Comparison of ENCODE assay signal across 10 cellular contexts in genomic region chr6:16591681-16592549, GRCh38.
DNase-seq lines count a peak whose midpoint lies in the region; ATAC-seq, FAIRE-seq and TF ChIP-seq lines count a peak whose summit lies in the region.
"Had no signal": no experiment of that assay in that cellular context is flagged by ENCODE, and none has a peak within 500 bp of the region (broad histone marks: within the 10 kb centered on the region; RNA-seq: fewer than 3 reads in every experiment).

No MANE protein-coding gene starts in this region.

- FAIRE-seq in GM19239 (lab: Jason Lieb, UNC), result peak; percentile 96
- FAIRE-seq: keratinocyte had no signal

- TF ChIP-seq CTCF in CD14-positive monocyte (IDR thresholded peaks at IDR 0.05) (no peak), HFFc6 (IDR thresholded peaks at IDR 0.05) (no peak)

- no peaks in the 10 kb centered on the region for H3K27me3 Mint-ChIP-seq in CD14-positive monocyte (ENCODE audit: low read depth in 3 of 3)
- H3K27me3 Mint-ChIP-seq in HFFc6 (ENCODE audit: insufficient read depth), result peaks cover 3% of the 10 kb centered on the region
- H3K27me3 Mint-ChIP-seq: brain had no signal

- no peak for DNase-seq in CD14-positive monocyte (ENCODE audit: low spot score)
- no peak for DNase-seq in GM19239 (ENCODE audit: insufficient read length, low spot score)
- peak in 1 of 2 donors; percentile 11 for DNase-seq in activated naive CD4-positive, alpha-beta T cell treated with anti-CD3 and anti-CD28 coated beads, Interleukin-2, amount 50 U/mL, for 72 hours (ENCODE audit: low spot score in 2 of 2)
- no peak for DNase-seq in HFFc6
- no peak for DNase-seq in DMS 273 treated with DMSO at 0.1 percent for 48 hours (lab: John Stamatoyannopoulos, UW)
- no peak for DNase-seq in KG1 (lab: John Stamatoyannopoulos, UW)
- DNase-seq in T1000 (lab: John Stamatoyannopoulos, UW), result no peak

- intact Hi-C loops in CD14-positive monocyte (cut with micrococcal nuclease), result loop anchor here in 1 of 2 donors (10.0 kb wide), 1 partner anchor 173 kb away; the partner anchor contains the start of gene ATXN1

- H3K4me3 Mint-ChIP-seq in CD14-positive monocyte, result peak overlapping the region; percentile 70 to 77
- no peak overlapping the region for H3K4me3 Mint-ChIP-seq in HFFc6
- H3K4me3 Mint-ChIP-seq: brain had no signal

- H3K4me1 Mint-ChIP-seq in CD14-positive monocyte, result peaks cover 61% of the 10 kb centered on the region
- H3K4me1 Mint-ChIP-seq in HFFc6 (ENCODE audit: low read depth), result peaks cover 17% of the 10 kb centered on the region

- H3K36me3 Mint-ChIP-seq in CD14-positive monocyte, result peaks cover 12 to 14% of the 10 kb centered on the region in 2 donors
- H3K36me3 Mint-ChIP-seq in activated naive CD4-positive, alpha-beta T cell treated with anti-CD3 and anti-CD28 coated beads, Interleukin-2, amount 50 U/mL, for 72 hours, result no peaks in the 10 kb centered on the region
- peaks cover 20% of the 10 kb centered on the region for H3K36me3 Mint-ChIP-seq in HFFc6 (ENCODE audit: low read depth)

- H3K27ac Mint-ChIP-seq in CD14-positive monocyte (peak overlapping the region; percentile 89 to 96 (median 91)), HFFc6 (no peak overlapping the region)
- H3K27ac Mint-ChIP-seq in activated naive CD4-positive, alpha-beta T cell treated with anti-CD3 and anti-CD28 coated beads, Interleukin-2, amount 50 U/mL, for 72 hours, result peak overlapping the region in 1 of 2 donors; percentile 65

- H3K9me3 Mint-ChIP-seq in CD14-positive monocyte (peaks cover 0 to 9% (median 5%) of the 10 kb centered on the region in 7 donors), HFFc6 (no peaks in the 10 kb centered on the region)
- H3K9me3 Mint-ChIP-seq in activated naive CD4-positive, alpha-beta T cell treated with anti-CD3 and anti-CD28 coated beads, Interleukin-2, amount 50 U/mL, for 72 hours, result peaks cover 4 to 9% of the 10 kb centered on the region in 2 donors

- peak; percentile 54 for ATAC-seq in HG03060 (IDR thresholded peaks at IDR 0.05; ENCODE audit: low read depth, unreplicated experiment)
- ATAC-seq in activated naive CD4-positive, alpha-beta T cell treated with anti-CD3 and anti-CD28 coated beads, Interleukin-2, amount 50 U/mL, for 72 hours, result peak; percentile 87 to 91
